In genomic region chr7:93178213-93178612, GRCh38 we compare ENCODE assay signal across 9 cellular contexts. TPM values are rescaled to one million over a fixed set of nuclear protein-coding genes. Genes with fewer than 3 reads are reported as not detected.
DNase-seq lines count a peak whose midpoint lies in the region; ATAC-seq and TF ChIP-seq lines count a peak whose summit lies in the region.
"Had no signal": no experiment of that assay in that cellular context is flagged by ENCODE, and none has a peak within 500 bp of the region (broad histone marks: within the 10 kb centered on the region; RNA-seq: fewer than 3 reads in every experiment).

No MANE protein-coding gene starts in this region.

- H3K4me1 ChIP-seq in ovary (ENCODE audit: insufficient read depth), result no peaks in the 10 kb centered on the region

- H3K9me3 Mint-ChIP-seq in HFFc6, result no peaks in the 10 kb centered on the region

- TF ChIP-seq CTCF in HFFc6 (IDR thresholded peaks at IDR 0.05) (peak; percentile 45; the same call in 1 of the 2 replicates), fibroblast of pulmonary artery (IDR thresholded peaks at IDR 0.05; ENCODE audit: low read length, missing control alignments) (peak; percentile 21), ovary (IDR thresholded peaks at IDR 0.05) (no peak)

- no peak overlapping the region for H3K27ac Mint-ChIP-seq in HFFc6

- no peaks in the 10 kb centered on the region for H3K36me3 ChIP-seq in ovary

- H3K4me3 Mint-ChIP-seq in HFFc6, result no peak overlapping the region

- no peak for TF ChIP-seq POLR2A in ovary (IDR thresholded peaks at IDR 0.05)

- no peaks in the 10 kb centered on the region; the same call in 1 of the 2 replicates for H3K4me1 Mint-ChIP-seq in HFFc6 (ENCODE audit: low read depth)

- DNase-seq in AG08395 (ENCODE audit: low spot score) (peak; percentile 18), HFFc6 (no peak), NOMO-1 treated with DMSO at 0.1 percent for 48 hours (lab: John Stamatoyannopoulos, UW; ENCODE audit: unreplicated experiment) (peak; percentile 77), fibroblast of pulmonary artery (ENCODE audit: low read depth) (peak; percentile 41), ovary (no peak), amygdala (lab: John Stamatoyannopoulos, UW) (no peak), activated T-cell treated with anti-CD3 and anti-CD28 coated beads for 4 hours (no peak)
- DNase-seq: activated CD4-positive, alpha-beta T cell treated with anti-CD3 and anti-CD28 coated beads for 4 hours had no signal

- H3K4me3 ChIP-seq in fibroblast of pulmonary artery (replicated peaks; ENCODE audit: low read depth, low read length), result no peak overlapping the region
- no peak overlapping the region for H3K4me3 ChIP-seq in ovary

- H3K27ac ChIP-seq in ovary, result no peak overlapping the region

- no peak for TF ChIP-seq EP300 in ovary (IDR thresholded peaks at IDR 0.05)

- no peaks in the 10 kb centered on the region for H3K36me3 Mint-ChIP-seq in HFFc6 (ENCODE audit: low read depth)

- H3K27me3 ChIP-seq in ovary, result no peaks in the 10 kb centered on the region

- H3K27me3 Mint-ChIP-seq in HFFc6 (ENCODE audit: insufficient read depth), result peaks cover 17% of the 10 kb centered on the region

- intact Hi-C loops in ovary (cut with DNase I), result no loop called here

- H3K9me3 ChIP-seq in ovary, result no peaks in the 10 kb centered on the region

- ATAC-seq in GM18861 (IDR thresholded peaks at IDR 0.05; ENCODE audit: unreplicated experiment), result no peak

- WGBS in ovary, 3 donors, result 8 to 25% (median 9%) methylated on average over 3 of the region's 3 CpGs

RNA-seq across cellular contexts. Expression of gene SAMD9L, which starts 30.0 kb away (rescaled TPM):
- 1 to 10 TPM; 4.3 to 9.9 (median 7.8) TPM for total RNA-seq in HFFc6 (2021; fragmentation: NEBNext Ultra II Directional; extraction: Animal tissue kit (Norgen Biotek cat#: 25700))
- total RNA-seq in ovary, result 10 to 100 TPM in 2 of 7 donors, 1 to 10 TPM in 5; 6.7 to 12.5 (median 8.7) TPM
- 10 to 100 TPM in 1 of 2 donors, 1 to 10 TPM in 1; 4.2 to 18.5 TPM for polyA plus RNA-seq in ovary

RNA-seq across cellular contexts. Expression of gene HEPACAM2, which starts 48.1 kb away (rescaled TPM):
- under 1 TPM in 1 of 6 experiments, not detected in 5; 0.12 TPM for total RNA-seq in HFFc6 (2021; fragmentation: NEBNext Ultra II Directional; extraction: Animal tissue kit (Norgen Biotek cat#: 25700))
- not detected for total RNA-seq in ovary
- polyA plus RNA-seq in ovary, result not detected

RNA-seq across cellular contexts. Expression of gene VPS50, which starts 54.0 kb away (rescaled TPM):
- 10 to 100 TPM; 17.0 to 20.3 (median 19.1) TPM for total RNA-seq in HFFc6 (2021; fragmentation: NEBNext Ultra II Directional; extraction: Animal tissue kit (Norgen Biotek cat#: 25700))
- 10 to 100 TPM; 17.4 to 28.6 (median 24.0) TPM for total RNA-seq in ovary
- 10 to 100 TPM in 1 of 2 donors, 1 to 10 TPM in 1; 7.7 to 12.2 TPM for polyA plus RNA-seq in ovary

Comparison
In these comparisons a context has a peak if more than half of its experiments do, and no peak if none do; other contexts are left out.
1. DNase-seq: peak in AG08395 (single experiment), NOMO-1 treated with DMSO at 0.1 percent for 48 hours (single experiment) and fibroblast of pulmonary artery (single experiment); none in HFFc6 (single experiment), ovary (0 of 5), amygdala (0 of 56) and activated T-cell treated with anti-CD3 and anti-CD28 coated beads for 4 hours (single experiment).
2. CTCF ChIP-seq: peak in HFFc6 (single experiment) and fibroblast of pulmonary artery (single experiment); none in ovary (0 of 3).